ENCODE assay signal across 25 cellular contexts in the genomic region with DNA sequence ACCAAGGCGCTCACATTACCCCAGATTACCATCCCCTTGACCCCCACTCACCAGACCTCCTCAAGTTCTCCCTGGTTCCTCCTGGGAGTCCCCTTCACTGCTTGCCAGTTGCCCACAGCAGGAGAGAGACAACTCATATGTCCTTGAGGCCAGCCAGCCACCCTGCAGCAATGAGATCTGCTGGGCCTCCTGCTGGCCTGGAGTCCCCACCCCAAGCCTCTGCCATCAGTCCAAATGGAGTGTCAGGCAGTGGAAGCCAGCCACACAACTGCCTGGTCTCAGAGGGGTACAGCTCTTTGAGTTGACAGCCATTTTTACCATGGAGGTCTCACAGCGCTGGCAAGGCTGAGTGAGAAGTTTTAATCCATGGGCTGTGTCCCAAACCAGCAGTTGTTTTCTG.
"Had no signal": no experiment of that assay in that cellular context is flagged by ENCODE, and none has a peak within 500 bp of the region (broad histone marks: within the 10 kb centered on the region; RNA-seq: fewer than 3 reads in every experiment).

No MANE protein-coding gene starts in this region.

- H3K9me3 Mint-ChIP-seq: mesothelial cell of epicardium; naive thymus-derived CD4-positive, alpha-beta T cell; natural killer cell treated with Interleukin-12 subunit alpha and Interleukin-12 subunit beta and Interleukin-15 and Interleukin-18, amount 100 ng/mL, for 72 hours; stimulated activated naive CD8-positive, alpha-beta T cell treated with anti-CD3 and anti-CD28 coated beads, Interleukin-15, amount 100 ng/mL, for 72 hours; type B pancreatic cell had no signal

- H3K27me3 ChIP-seq: ovary, right atrium auricular region, tibial nerve, uterus had no signal

- H3K27ac Mint-ChIP-seq: mesothelial cell of epicardium; natural killer cell treated with Interleukin-12 subunit alpha and Interleukin-12 subunit beta and Interleukin-15 and Interleukin-18, amount 100 ng/mL, for 72 hours; progenitor cell of endocrine pancreas; stimulated activated naive CD8-positive, alpha-beta T cell treated with anti-CD3 and anti-CD28 coated beads, Interleukin-15, amount 100 ng/mL, for 72 hours; type B pancreatic cell had no signal

- H3K27ac ChIP-seq: left lung, lower lobe of right lung, ovary, right atrium auricular region, skin epidermis, tibial nerve, uterus had no signal

- H3K27me3 Mint-ChIP-seq: stimulated activated naive CD8-positive, alpha-beta T cell treated with anti-CD3 and anti-CD28 coated beads, Interleukin-15, amount 100 ng/mL, for 72 hours had no signal

- H3K36me3 Mint-ChIP-seq: mesothelial cell of epicardium; naive thymus-derived CD4-positive, alpha-beta T cell; natural killer cell treated with Interleukin-12 subunit alpha and Interleukin-12 subunit beta and Interleukin-15 and Interleukin-18, amount 100 ng/mL, for 72 hours; type B pancreatic cell had no signal

- H3K4me3 Mint-ChIP-seq: mesothelial cell of epicardium; naive thymus-derived CD4-positive, alpha-beta T cell; natural killer cell treated with Interleukin-12 subunit alpha and Interleukin-12 subunit beta and Interleukin-15 and Interleukin-18, amount 100 ng/mL, for 72 hours; stimulated activated naive CD8-positive, alpha-beta T cell treated with anti-CD3 and anti-CD28 coated beads, Interleukin-15, amount 100 ng/mL, for 72 hours; type B pancreatic cell had no signal

- H3K36me3 ChIP-seq: left lung, lower lobe of right lung, ovary, right atrium auricular region, tibial nerve, uterus had no signal

- H3K9me3 ChIP-seq: left lung, lower lobe of right lung, ovary, right atrium auricular region, tibial nerve, uterus had no signal

- H3K4me1 ChIP-seq: left lung, lower lobe of right lung, right atrium auricular region, tibial nerve, uterus had no signal

- ATAC-seq: left colon; left lung; lower lobe of right lung; naive thymus-derived CD4-positive, alpha-beta T cell; natural killer cell treated with Interleukin-12 subunit alpha and Interleukin-12 subunit beta and Interleukin-15 and Interleukin-18, amount 100 ng/mL, for 72 hours; sciatic nerve; stimulated activated naive CD8-positive, alpha-beta T cell treated with anti-CD3 and anti-CD28 coated beads, Interleukin-15, amount 100 ng/mL, for 72 hours had no signal

- DNase-seq: hippocampal formation; left colon; left lung; lower lobe of right lung; mammary epithelial cell; mesenchymal stem cell; naive thymus-derived CD4-positive, alpha-beta T cell; ovary; stimulated activated CD4-positive, alpha-beta T cell treated with anti-CD3 and anti-CD28 coated beads, Interleukin-12 subunit alpha, Interleukin-12 subunit beta, amount 100 ng/mL, for 4 hours; stimulated activated CD4-positive, alpha-beta T cell treated with anti-CD3 and anti-CD28 coated beads, Interleukin-15, amount 100 ng/mL, for 24 hours; stimulated activated CD4-positive, alpha-beta T cell treated with anti-CD3 and anti-CD28 coated beads, Interleukin-2, amount 100 ng/mL, for 24 hours; stimulated activated CD4-positive, alpha-beta T cell treated with anti-CD3 and anti-CD28 coated beads, Interleukin-4, amount 100 ng/mL, for 1 hour; stimulated activated naive CD4-positive, alpha-beta T cell treated with Interleukin-2 at 50 U/mL for 16 hours; stimulated activated naive CD8-positive, alpha-beta T cell treated with anti-CD3 and anti-CD28 coated beads, Interleukin-15, amount 100 ng/mL, for 72 hours; substantia nigra; uterus had no signal

- H3K4me1 Mint-ChIP-seq: naive thymus-derived CD4-positive, alpha-beta T cell; stimulated activated naive CD8-positive, alpha-beta T cell treated with anti-CD3 and anti-CD28 coated beads, Interleukin-15, amount 100 ng/mL, for 72 hours had no signal

- FAIRE-seq: keratinocyte had no signal

- H3K4me3 ChIP-seq: left lung, lower lobe of right lung, ovary, right atrium auricular region, skin epidermis, tibial nerve, uterus had no signal
